8 cellular contexts compared by ENCODE assay signal in genomic region chr20:25695532-25696383, GRCh38. TPM values are rescaled to one million over a fixed set of nuclear protein-coding genes. Genes with fewer than 3 reads are reported as not detected.
DNase-seq lines count a peak whose midpoint lies in the region; ATAC-seq and TF ChIP-seq lines count a peak whose summit lies in the region.

No MANE protein-coding gene starts in this region.

- H3K9ac ChIP-seq in KMS-11 = peak overlapping the region; percentile 71

- intact Hi-C loops in breast epithelium (cut with DNase I; ENCODE audit: low total_unique reads) = no loop called here

- H4K20me1 ChIP-seq in KMS-11 (ENCODE audit: insufficient read depth) = no peaks in the 10 kb centered on the region

- peak; percentile 25 for ATAC-seq in left lobe of liver
- no peak for ATAC-seq in thoracic aorta (ENCODE audit: insufficient number of reproducible peaks, low FRiP score, low read depth)
- no peak for ATAC-seq in GM18505 (IDR thresholded peaks at IDR 0.05; ENCODE audit: unreplicated experiment)
- ATAC-seq in GM19463 (IDR thresholded peaks at IDR 0.05; ENCODE audit: unreplicated experiment) = no peak

- H2AFZ ChIP-seq in KMS-11 (ENCODE audit: low read depth) = peak overlapping the region; percentile 59

- H3K79me2 ChIP-seq in KMS-11 (ENCODE audit: insufficient read depth, low read depth) = no peaks in the 10 kb centered on the region

- H3K27me3 ChIP-seq in KMS-11 (ENCODE audit: insufficient read depth, low read depth) (no peaks in the 10 kb centered on the region), breast epithelium (no peaks in the 10 kb centered on the region), thoracic aorta (replicated peaks; ENCODE audit: insufficient read depth) (no peaks in the 10 kb centered on the region)

- TF ChIP-seq CTCF in KMS-11 (conservative IDR thresholded peaks at IDR 0.05; ENCODE audit: low read depth, low read length) (no peak), breast epithelium (IDR thresholded peaks at IDR 0.05) (no peak), thoracic aorta (IDR thresholded peaks at IDR 0.05) (no peak)

- peak overlapping the region; percentile 49; the same call in 1 of the 2 replicates for H3K4me2 ChIP-seq in KMS-11

- DNase-seq in GM03348 (ENCODE audit: low spot score) = peak; percentile 40
- no peak for DNase-seq in breast epithelium (ENCODE audit: low spot score in 2 of 2)
- no peak for DNase-seq in left lobe of liver (ENCODE audit: low spot score)
- no peak for DNase-seq in thoracic aorta (ENCODE audit: low spot score)
- no peak for DNase-seq in middle frontal gyrus (ENCODE audit: extremely low spot score, low spot score)

- peaks cover 10% of the 10 kb centered on the region for H3K4me1 ChIP-seq in KMS-11 (ENCODE audit: low read depth, poor library complexity, severe bottlenecking)
- H3K4me1 ChIP-seq in breast epithelium = no peaks in the 10 kb centered on the region
- H3K4me1 ChIP-seq in thoracic aorta (ENCODE audit: control insufficient read depth in 1 of 2, low read depth in 2 of 2) = peaks cover 5 to 16% of the 10 kb centered on the region in 2 donors

- H3K36me3 ChIP-seq in KMS-11 (ENCODE audit: insufficient read depth) = no peaks in the 10 kb centered on the region
- H3K36me3 ChIP-seq in breast epithelium = no peaks in the 10 kb centered on the region
- H3K36me3 ChIP-seq in thoracic aorta = no peaks in the 10 kb centered on the region

- H3K9me3 ChIP-seq in breast epithelium (no peaks in the 10 kb centered on the region), thoracic aorta (no peaks in the 10 kb centered on the region)

- H3K4me3 ChIP-seq in KMS-11 (IDR thresholded peaks at IDR 0.05; ENCODE audit: insufficient read depth, low read depth, low read length) (no peak overlapping the region), breast epithelium (peak overlapping the region; percentile 86 to 88 (median 86)), thoracic aorta (peak overlapping the region; percentile 93)

- TF ChIP-seq POLR2A in breast epithelium (IDR thresholded peaks at IDR 0.05) (no peak), GM18505 (IDR thresholded peaks at IDR 0.05; ENCODE audit: borderline replicate concordance, extremely low read depth, insufficient read depth, insufficient read length) (no peak)

- peak overlapping the region; percentile 44 for H3K27ac ChIP-seq in KMS-11
- H3K27ac ChIP-seq in breast epithelium = peak overlapping the region; percentile 91 to 93
- peak overlapping the region; percentile 83 to 92 for H3K27ac ChIP-seq in thoracic aorta

RNA-seq across cellular contexts. Expression of gene ZNF337, which starts 0.9 kb away (rescaled TPM):
- total RNA-seq in breast epithelium = 10 to 100 TPM; 16.3 to 25.9 (median 20.0) TPM
- 3.6 TPM for total RNA-seq in left lobe of liver
- 10 to 100 TPM; 16.1 to 19.5 TPM for total RNA-seq in thoracic aorta
